1 cellular context compared by ENCODE assay signal in the genomic region with DNA sequence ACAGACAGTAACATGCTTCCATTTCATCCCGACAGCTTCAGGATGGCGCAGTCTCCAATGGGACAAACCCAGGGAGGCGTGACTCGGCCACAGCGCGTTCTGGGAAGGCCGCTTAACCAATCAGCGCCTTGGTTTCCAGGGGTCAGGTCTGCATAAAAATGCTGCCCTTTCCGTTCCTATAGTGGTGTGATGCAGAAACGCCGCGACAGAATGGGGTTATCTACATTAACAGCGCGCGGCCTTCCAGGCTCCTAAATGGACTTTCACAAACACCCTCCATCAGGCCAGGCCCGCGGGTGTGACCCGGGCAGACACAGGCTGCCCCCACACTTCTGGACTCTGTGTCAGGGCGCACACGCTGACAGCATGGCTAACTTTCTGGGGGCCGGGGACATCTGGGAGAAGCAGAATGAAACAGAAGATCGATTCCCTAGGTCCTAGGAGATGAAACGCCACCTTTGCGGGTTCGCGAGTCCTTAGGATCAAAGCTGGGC.
TF ChIP-seq lines count a peak whose summit lies in the region.

No MANE protein-coding gene starts in this region.

TF ChIP-seq in HepG2, 621 proteins besides CTCF, POLR2A, EP300 and RAD21 (continued from another document and continues in another):
- TF ChIP-seq CBX2 (IDR thresholded peaks at IDR 0.05; ENCODE audit: low read depth, low read length) (no peak), CBX2 (CRISPR knock-in tag; IDR thresholded peaks at IDR 0.05; ENCODE audit: low read depth) (no peak), ZBTB21 (CRISPR knock-in tag; IDR thresholded peaks at IDR 0.05) (no peak), NPAS2 (CRISPR knock-in tag; IDR thresholded peaks at IDR 0.05; ENCODE audit: borderline replicate concordance) (no peak), ZFP90 (CRISPR knock-in tag; IDR thresholded peaks at IDR 0.05; ENCODE audit: borderline replicate concordance) (no peak), NONO (IDR thresholded peaks at IDR 0.05) (no peak), NONO (CRISPR knock-in tag; conservative IDR thresholded peaks at IDR 0.05) (no peak), LCORL (IDR thresholded peaks at IDR 0.05) (no peak), LCORL (CRISPR knock-in tag; IDR thresholded peaks at IDR 0.05) (peak; percentile 16; the same call in 1 of the 2 replicates), PRMT3 (CRISPR knock-in tag; IDR thresholded peaks at IDR 0.05; ENCODE audit: borderline replicate concordance, low read depth) (no peak; the same call in 1 of the 2 replicates), ZNF256 (CRISPR knock-in tag; conservative IDR thresholded peaks at IDR 0.05) (no peak), ARNT2 (CRISPR knock-in tag; IDR thresholded peaks at IDR 0.05; ENCODE audit: low read depth) (no peak), MIER2 (CRISPR knock-in tag; IDR thresholded peaks at IDR 0.05) (no peak), NFE2 (CRISPR knock-in tag; IDR thresholded peaks at IDR 0.05) (no peak), NFYB (CRISPR knock-in tag; IDR thresholded peaks at IDR 0.05) (peak; percentile 72), ZC3H4 (CRISPR knock-in tag; IDR thresholded peaks at IDR 0.05; ENCODE audit: borderline replicate concordance) (no peak), NCOA5 (CRISPR knock-in tag; IDR thresholded peaks at IDR 0.05) (no peak), SMYD3 (CRISPR knock-in tag; IDR thresholded peaks at IDR 0.05) (no peak), PTBP1 (IDR thresholded peaks at IDR 0.05; ENCODE audit: low read depth, low read length, poor library complexity, severe bottlenecking) (no peak), ZNF660 (CRISPR knock-in tag; IDR thresholded peaks at IDR 0.05; ENCODE audit: borderline replicate concordance, low read depth) (no peak), SMAD9 (CRISPR knock-in tag; IDR thresholded peaks at IDR 0.05) (no peak), MTF2 (CRISPR knock-in tag; IDR thresholded peaks at IDR 0.05; ENCODE audit: borderline replicate concordance) (no peak), ZBTB1 (CRISPR knock-in tag; IDR thresholded peaks at IDR 0.05; ENCODE audit: borderline replicate concordance) (no peak), THYN1 (CRISPR knock-in tag; IDR thresholded peaks at IDR 0.05; ENCODE audit: borderline replicate concordance, low read depth) (no peak), JUNB (CRISPR knock-in tag; IDR thresholded peaks at IDR 0.05; ENCODE audit: borderline replicate concordance) (no peak), ZNF329 (CRISPR knock-in tag; IDR thresholded peaks at IDR 0.05; ENCODE audit: low read depth) (no peak), SYNCRIP (IDR thresholded peaks at IDR 0.05; ENCODE audit: insufficient read depth, low read depth, low read length) (no peak), RNF2 (conservative IDR thresholded peaks at IDR 0.05; ENCODE audit: low read depth) (no peak), ZNF775 (CRISPR knock-in tag; IDR thresholded peaks at IDR 0.05; ENCODE audit: borderline replicate concordance) (no peak; the same call in 1 of the 2 replicates), CREB1 (IDR thresholded peaks at IDR 0.05) (peak; percentile 82), CREB1 (CRISPR knock-in tag; IDR thresholded peaks at IDR 0.05) (peak; percentile 89), ZNF432 (CRISPR knock-in tag; IDR thresholded peaks at IDR 0.05; ENCODE audit: borderline replicate concordance) (no peak)
- TF ChIP-seq, protein P1, sequence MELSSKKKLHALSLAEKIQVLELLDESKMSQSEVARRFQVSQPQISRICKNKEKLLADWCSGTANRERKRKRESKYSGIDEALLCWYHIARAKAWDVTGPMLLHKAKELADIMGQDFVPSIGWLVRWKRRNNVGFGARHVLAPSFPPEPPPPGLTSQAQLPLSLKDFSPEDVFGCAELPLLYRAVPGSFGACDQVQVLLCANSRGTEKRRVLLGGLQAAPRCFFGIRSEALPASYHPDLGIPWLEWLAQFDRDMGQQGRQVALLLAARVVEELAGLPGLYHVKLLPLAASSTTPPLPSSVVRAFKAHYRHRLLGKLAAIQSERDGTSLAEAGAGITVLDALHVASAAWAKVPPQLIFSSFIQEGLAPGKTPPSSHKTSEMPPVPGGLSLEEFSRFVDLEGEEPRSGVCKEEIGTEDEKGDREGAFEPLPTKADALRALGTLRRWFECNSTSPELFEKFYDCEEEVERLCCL (CRISPR knock-in tag; IDR thresholded peaks at IDR 0.05; ENCODE audit: borderline replicate concordance): no peak
- TF ChIP-seq, protein P2, sequence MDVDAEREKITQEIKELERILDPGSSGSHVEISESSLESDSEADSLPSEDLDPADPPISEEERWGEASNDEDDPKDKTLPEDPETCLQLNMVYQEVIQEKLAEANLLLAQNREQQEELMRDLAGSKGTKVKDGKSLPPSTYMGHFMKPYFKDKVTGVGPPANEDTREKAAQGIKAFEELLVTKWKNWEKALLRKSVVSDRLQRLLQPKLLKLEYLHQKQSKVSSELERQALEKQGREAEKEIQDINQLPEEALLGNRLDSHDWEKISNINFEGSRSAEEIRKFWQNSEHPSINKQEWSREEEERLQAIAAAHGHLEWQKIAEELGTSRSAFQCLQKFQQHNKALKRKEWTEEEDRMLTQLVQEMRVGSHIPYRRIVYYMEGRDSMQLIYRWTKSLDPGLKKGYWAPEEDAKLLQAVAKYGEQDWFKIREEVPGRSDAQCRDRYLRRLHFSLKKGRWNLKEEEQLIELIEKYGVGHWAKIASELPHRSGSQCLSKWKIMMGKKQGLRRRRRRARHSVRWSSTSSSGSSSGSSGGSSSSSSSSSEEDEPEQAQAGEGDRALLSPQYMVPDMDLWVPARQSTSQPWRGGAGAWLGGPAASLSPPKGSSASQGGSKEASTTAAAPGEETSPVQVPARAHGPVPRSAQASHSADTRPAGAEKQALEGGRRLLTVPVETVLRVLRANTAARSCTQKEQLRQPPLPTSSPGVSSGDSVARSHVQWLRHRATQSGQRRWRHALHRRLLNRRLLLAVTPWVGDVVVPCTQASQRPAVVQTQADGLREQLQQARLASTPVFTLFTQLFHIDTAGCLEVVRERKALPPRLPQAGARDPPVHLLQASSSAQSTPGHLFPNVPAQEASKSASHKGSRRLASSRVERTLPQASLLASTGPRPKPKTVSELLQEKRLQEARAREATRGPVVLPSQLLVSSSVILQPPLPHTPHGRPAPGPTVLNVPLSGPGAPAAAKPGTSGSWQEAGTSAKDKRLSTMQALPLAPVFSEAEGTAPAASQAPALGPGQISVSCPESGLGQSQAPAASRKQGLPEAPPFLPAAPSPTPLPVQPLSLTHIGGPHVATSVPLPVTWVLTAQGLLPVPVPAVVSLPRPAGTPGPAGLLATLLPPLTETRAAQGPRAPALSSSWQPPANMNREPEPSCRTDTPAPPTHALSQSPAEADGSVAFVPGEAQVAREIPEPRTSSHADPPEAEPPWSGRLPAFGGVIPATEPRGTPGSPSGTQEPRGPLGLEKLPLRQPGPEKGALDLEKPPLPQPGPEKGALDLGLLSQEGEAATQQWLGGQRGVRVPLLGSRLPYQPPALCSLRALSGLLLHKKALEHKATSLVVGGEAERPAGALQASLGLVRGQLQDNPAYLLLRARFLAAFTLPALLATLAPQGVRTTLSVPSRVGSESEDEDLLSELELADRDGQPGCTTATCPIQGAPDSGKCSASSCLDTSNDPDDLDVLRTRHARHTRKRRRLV (CRISPR knock-in tag; IDR thresholded peaks at IDR 0.05): no peak
- TF ChIP-seq, protein P3, sequence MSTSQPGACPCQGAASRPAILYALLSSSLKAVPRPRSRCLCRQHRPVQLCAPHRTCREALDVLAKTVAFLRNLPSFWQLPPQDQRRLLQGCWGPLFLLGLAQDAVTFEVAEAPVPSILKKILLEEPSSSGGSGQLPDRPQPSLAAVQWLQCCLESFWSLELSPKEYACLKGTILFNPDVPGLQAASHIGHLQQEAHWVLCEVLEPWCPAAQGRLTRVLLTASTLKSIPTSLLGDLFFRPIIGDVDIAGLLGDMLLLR (CRISPR knock-in tag; IDR thresholded peaks at IDR 0.05): no peak
- TF ChIP-seq, protein P4, sequence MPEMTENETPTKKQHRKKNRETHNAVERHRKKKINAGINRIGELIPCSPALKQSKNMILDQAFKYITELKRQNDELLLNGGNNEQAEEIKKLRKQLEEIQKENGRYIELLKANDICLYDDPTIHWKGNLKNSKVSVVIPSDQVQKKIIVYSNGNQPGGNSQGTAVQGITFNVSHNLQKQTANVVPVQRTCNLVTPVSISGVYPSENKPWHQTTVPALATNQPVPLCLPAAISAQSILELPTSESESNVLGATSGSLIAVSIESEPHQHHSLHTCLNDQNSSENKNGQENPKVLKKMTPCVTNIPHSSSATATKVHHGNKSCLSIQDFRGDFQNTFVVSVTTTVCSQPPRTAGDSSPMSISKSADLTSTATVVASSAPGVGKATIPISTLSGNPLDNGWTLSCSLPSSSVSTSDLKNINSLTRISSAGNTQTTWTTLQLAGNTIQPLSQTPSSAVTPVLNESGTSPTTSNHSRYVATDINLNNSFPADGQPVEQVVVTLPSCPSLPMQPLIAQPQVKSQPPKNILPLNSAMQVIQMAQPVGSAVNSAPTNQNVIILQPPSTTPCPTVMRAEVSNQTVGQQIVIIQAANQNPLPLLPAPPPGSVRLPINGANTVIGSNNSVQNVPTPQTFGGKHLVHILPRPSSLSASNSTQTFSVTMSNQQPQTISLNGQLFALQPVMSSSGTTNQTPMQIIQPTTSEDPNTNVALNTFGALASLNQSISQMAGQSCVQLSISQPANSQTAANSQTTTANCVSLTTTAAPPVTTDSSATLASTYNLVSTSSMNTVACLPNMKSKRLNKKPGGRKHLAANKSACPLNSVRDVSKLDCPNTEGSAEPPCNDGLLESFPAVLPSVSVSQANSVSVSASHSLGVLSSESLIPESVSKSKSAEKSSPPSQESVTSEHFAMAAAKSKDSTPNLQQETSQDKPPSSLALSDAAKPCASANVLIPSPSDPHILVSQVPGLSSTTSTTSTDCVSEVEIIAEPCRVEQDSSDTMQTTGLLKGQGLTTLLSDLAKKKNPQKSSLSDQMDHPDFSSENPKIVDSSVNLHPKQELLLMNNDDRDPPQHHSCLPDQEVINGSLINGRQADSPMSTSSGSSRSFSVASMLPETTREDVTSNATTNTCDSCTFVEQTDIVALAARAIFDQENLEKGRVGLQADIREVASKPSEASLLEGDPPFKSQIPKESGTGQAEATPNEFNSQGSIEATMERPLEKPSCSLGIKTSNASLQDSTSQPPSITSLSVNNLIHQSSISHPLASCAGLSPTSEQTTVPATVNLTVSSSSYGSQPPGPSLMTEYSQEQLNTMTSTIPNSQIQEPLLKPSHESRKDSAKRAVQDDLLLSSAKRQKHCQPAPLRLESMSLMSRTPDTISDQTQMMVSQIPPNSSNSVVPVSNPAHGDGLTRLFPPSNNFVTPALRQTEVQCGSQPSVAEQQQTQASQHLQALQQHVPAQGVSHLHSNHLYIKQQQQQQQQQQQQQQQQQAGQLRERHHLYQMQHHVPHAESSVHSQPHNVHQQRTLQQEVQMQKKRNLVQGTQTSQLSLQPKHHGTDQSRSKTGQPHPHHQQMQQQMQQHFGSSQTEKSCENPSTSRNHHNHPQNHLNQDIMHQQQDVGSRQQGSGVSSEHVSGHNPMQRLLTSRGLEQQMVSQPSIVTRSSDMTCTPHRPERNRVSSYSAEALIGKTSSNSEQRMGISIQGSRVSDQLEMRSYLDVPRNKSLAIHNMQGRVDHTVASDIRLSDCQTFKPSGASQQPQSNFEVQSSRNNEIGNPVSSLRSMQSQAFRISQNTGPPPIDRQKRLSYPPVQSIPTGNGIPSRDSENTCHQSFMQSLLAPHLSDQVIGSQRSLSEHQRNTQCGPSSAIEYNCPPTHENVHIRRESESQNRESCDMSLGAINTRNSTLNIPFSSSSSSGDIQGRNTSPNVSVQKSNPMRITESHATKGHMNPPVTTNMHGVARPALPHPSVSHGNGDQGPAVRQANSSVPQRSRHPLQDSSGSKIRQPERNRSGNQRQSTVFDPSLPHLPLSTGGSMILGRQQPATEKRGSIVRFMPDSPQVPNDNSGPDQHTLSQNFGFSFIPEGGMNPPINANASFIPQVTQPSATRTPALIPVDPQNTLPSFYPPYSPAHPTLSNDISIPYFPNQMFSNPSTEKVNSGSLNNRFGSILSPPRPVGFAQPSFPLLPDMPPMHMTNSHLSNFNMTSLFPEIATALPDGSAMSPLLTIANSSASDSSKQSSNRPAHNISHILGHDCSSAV (CRISPR knock-in tag; IDR thresholded peaks at IDR 0.05; ENCODE audit: borderline replicate concordance): no peak
- TF ChIP-seq, protein P5, sequence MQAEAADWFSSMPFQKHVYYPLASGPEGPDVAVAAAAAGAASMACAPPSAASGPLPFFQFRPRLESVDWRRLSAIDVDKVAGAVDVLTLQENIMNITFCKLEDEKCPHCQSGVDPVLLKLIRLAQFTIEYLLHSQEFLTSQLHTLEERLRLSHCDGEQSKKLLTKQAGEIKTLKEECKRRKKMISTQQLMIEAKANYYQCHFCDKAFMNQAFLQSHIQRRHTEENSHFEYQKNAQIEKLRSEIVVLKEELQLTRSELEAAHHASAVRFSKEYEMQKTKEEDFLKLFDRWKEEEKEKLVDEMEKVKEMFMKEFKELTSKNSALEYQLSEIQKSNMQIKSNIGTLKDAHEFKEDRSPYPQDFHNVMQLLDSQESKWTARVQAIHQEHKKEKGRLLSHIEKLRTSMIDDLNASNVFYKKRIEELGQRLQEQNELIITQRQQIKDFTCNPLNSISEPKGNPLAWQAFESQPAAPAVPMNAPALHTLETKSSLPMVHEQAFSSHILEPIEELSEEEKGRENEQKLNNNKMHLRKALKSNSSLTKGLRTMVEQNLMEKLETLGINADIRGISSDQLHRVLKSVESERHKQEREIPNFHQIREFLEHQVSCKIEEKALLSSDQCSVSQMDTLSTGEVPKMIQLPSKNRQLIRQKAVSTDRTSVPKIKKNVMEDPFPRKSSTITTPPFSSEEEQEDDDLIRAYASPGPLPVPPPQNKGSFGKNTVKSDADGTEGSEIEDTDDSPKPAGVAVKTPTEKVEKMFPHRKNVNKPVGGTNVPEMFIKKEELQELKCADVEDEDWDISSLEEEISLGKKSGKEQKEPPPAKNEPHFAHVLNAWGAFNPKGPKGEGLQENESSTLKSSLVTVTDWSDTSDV (CRISPR knock-in tag; IDR thresholded peaks at IDR 0.05): no peak
- TF ChIP-seq, protein P6, sequence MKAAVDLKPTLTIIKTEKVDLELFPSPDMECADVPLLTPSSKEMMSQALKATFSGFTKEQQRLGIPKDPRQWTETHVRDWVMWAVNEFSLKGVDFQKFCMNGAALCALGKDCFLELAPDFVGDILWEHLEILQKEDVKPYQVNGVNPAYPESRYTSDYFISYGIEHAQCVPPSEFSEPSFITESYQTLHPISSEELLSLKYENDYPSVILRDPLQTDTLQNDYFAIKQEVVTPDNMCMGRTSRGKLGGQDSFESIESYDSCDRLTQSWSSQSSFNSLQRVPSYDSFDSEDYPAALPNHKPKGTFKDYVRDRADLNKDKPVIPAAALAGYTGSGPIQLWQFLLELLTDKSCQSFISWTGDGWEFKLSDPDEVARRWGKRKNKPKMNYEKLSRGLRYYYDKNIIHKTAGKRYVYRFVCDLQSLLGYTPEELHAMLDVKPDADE (CRISPR knock-in tag; IDR thresholded peaks at IDR 0.05): no peak
- TF ChIP-seq, protein P7, sequence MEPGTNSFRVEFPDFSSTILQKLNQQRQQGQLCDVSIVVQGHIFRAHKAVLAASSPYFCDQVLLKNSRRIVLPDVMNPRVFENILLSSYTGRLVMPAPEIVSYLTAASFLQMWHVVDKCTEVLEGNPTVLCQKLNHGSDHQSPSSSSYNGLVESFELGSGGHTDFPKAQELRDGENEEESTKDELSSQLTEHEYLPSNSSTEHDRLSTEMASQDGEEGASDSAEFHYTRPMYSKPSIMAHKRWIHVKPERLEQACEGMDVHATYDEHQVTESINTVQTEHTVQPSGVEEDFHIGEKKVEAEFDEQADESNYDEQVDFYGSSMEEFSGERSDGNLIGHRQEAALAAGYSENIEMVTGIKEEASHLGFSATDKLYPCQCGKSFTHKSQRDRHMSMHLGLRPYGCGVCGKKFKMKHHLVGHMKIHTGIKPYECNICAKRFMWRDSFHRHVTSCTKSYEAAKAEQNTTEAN (CRISPR knock-in tag; conservative IDR thresholded peaks at IDR 0.05): no peak
